Comparison of ENCODE assay signal across 8 cellular contexts in the genomic region with DNA sequence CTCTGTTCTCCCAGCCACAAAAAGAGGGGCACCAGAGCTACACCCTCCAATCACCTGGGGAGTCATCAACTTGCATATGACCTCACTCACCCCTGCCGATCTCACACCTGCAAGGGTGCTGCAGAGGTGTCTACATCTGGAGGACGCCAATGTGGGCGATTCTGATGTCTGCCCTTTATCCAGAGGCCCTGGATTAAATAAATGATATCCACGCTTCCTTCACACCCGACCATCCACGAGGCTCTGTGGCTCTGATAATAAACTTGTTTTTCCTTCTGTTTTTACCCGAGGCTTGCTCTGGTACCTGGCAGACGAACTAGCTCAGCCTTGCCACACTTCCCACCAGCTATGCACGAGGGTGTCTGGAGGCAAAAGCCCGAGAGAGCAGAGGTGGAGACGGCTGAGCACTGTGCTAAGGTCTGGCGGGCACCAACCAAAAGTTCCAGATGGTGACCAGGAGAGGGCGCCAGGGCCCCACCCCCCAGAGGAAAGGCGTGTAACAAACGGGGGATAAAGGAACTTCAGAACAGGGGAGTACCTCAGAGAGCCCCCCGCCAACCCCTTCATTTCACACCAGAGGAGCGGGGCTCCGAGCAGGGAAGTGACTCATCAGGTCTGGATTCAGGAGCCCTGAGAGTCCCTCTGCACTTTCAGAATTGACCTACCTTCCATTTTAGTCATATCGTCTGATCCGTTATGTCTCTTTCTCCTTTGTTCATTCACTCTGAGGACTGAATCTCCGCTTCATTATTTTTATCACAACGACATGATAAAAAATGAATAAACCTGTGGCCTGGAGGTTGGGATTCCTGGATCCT. TPM values are rescaled to one million over a fixed set of nuclear protein-coding genes. Genes with fewer than 3 reads are reported as not detected.
DNase-seq lines count a peak whose midpoint lies in the region; ATAC-seq and TF ChIP-seq lines count a peak whose summit lies in the region.

No MANE protein-coding gene starts in this region.

- intact Hi-C loops in vagina (cut with DNase I): no loop called here

- TF ChIP-seq POLR2A in vagina (IDR thresholded peaks at IDR 0.05): no peak

- no peaks in the 10 kb centered on the region for H3K36me3 ChIP-seq in vagina

- ATAC-seq in HG03025 (IDR thresholded peaks at IDR 0.05; ENCODE audit: low FRiP score, unreplicated experiment): peak; percentile 63

- H3K4me1 ChIP-seq in vagina: no peaks in the 10 kb centered on the region

- H3K27me3 ChIP-seq in vagina: no peaks in the 10 kb centered on the region

- DNase-seq in 8988T (peak; percentile 64), NOMO-1 treated with dmso at 0.1 percent for 144 hours (lab: John Stamatoyannopoulos, UW; ENCODE audit: unreplicated experiment) (peak; percentile 32), activated T-cell treated with anti-CD3 and anti-CD28 coated beads for 48 hours (ENCODE audit: low read depth) (peak; percentile 51), fibroblast of villous mesenchyme (ENCODE audit: low read depth) (peak; percentile 26), pons (ENCODE audit: low spot score) (peak; percentile 23), vagina (ENCODE audit: extremely low spot score in 2 of 2) (no peak)

- H3K9me3 ChIP-seq in vagina: no peaks in the 10 kb centered on the region

- peak; percentile 85 for TF ChIP-seq CTCF in GM12875 (IDR thresholded peaks at IDR 0.05; ENCODE audit: borderline replicate concordance, insufficient read depth, low read depth, low read length)
- TF ChIP-seq CTCF in fibroblast of villous mesenchyme (IDR thresholded peaks at IDR 0.05; ENCODE audit: insufficient read depth, low read depth, low read length): peak; percentile 82
- TF ChIP-seq CTCF in vagina (IDR thresholded peaks at IDR 0.05): peak in 1 of 3 experiments; percentile 32

- H3K27ac ChIP-seq in vagina: no peak overlapping the region

- H3K4me3 ChIP-seq in GM12875 (ENCODE audit: low read depth, low read length) (no peak overlapping the region), fibroblast of villous mesenchyme (ENCODE audit: low read depth, low read length) (no peak overlapping the region), vagina (no peak overlapping the region)

RNA-seq across cellular contexts. Expression of a gene that starts 13.5 kb away (rescaled TPM):
- under 0.01 and 0.43 TPM in 2 replicates for total RNA-seq in fibroblast of villous mesenchyme
- 3.2 TPM for total RNA-seq in vagina

Comparison
In these comparisons a context has a peak if more than half of its experiments do, and no peak if none do; other contexts are left out.
1. DNase-seq: peak in 8988T (single experiment), NOMO-1 treated with dmso at 0.1 percent for 144 hours (single experiment), activated T-cell treated with anti-CD3 and anti-CD28 coated beads for 48 hours (single experiment), fibroblast of villous mesenchyme (single experiment) and pons (single experiment); none in vagina (0 of 2).